In the genomic region with DNA sequence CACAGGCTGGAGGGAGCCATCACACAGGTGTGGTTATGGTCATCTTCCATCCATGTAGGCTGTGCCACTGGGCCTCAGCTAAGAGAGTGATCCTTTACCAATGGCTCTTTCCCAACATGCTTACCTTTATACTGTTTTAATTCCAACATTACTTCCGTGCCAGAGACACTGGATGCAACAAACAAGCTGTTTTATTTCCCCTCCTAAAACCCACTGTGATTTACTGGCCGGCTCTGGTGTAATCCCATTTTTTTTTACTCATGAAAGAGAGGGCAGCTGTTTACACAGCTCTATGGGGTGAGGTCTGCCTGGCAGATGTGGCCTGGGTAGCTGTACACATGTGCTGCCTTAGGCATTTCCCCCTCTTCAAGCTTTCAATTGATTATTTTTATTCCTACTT, we compare ENCODE assay signal across 21 cellular contexts.
"Had no signal": no experiment of that assay in that cellular context is flagged by ENCODE, and none has a peak within 500 bp of the region (broad histone marks: within the 10 kb centered on the region; RNA-seq: fewer than 3 reads in every experiment).

No MANE protein-coding gene starts in this region.

- H3K4me1 Mint-ChIP-seq: activated CD4-positive, alpha-beta T cell treated with anti-CD3 and anti-CD28 coated beads, Interleukin-2, amount 10 ng/mL, durations not matched to agents 7 days and 5 days; activated CD8-positive, alpha-beta memory T cell treated with anti-CD3 and anti-CD28 coated beads, Interleukin-2, amount 10 ng/mL, durations not matched to agents 7 days and 5 days; natural killer cell had no signal

- H3K4me3 ChIP-seq: heart left ventricle, lower lobe of right lung, prostate gland, right atrium auricular region, thyroid gland had no signal

- H3K4me3 Mint-ChIP-seq: activated CD4-positive, alpha-beta T cell treated with anti-CD3 and anti-CD28 coated beads, Interleukin-2, amount 10 ng/mL, durations not matched to agents 7 days and 5 days; activated CD8-positive, alpha-beta memory T cell treated with anti-CD3 and anti-CD28 coated beads, Interleukin-2, amount 10 ng/mL, durations not matched to agents 7 days and 5 days; activated CD8-positive, alpha-beta T cell treated with anti-CD3 and anti-CD28 coated beads for 36 hours; natural killer cell; stimulated activated naive CD8-positive, alpha-beta T cell treated with anti-CD3 and anti-CD28 coated beads, Interleukin-15, Interleukin-2, amounts not matched to agents 100 ng/mL and 50 ng/mL, for 24 hours; T-helper 2 cell treated with Interferon-gamma antibody and Interleukin-4, amounts not matched to agents 5 μg/mL and 100 μg/mL, for 36 hours had no signal

- H3K27ac Mint-ChIP-seq: activated CD4-positive, alpha-beta T cell treated with anti-CD3 and anti-CD28 coated beads, Interleukin-2, amount 10 ng/mL, durations not matched to agents 7 days and 5 days; activated CD8-positive, alpha-beta memory T cell treated with anti-CD3 and anti-CD28 coated beads, Interleukin-2, amount 10 ng/mL, durations not matched to agents 7 days and 5 days; activated CD8-positive, alpha-beta T cell treated with anti-CD3 and anti-CD28 coated beads for 36 hours; natural killer cell had no signal

- H3K9me3 ChIP-seq: heart left ventricle, lower lobe of right lung, prostate gland, right atrium auricular region, thyroid gland had no signal

- ATAC-seq: activated CD8-positive, alpha-beta memory T cell treated with anti-CD3 and anti-CD28 coated beads, Interleukin-2, amount 10 ng/mL, durations not matched to agents 7 days and 5 days; activated CD8-positive, alpha-beta T cell treated with anti-CD3 and anti-CD28 coated beads for 36 hours; heart left ventricle; left lobe of liver; lower lobe of right lung; natural killer cell had no signal

- H3K4me1 ChIP-seq: lower lobe of right lung, prostate gland had no signal

- H3K27me3 ChIP-seq: heart left ventricle, right atrium auricular region, thyroid gland had no signal

- H3K27me3 Mint-ChIP-seq: activated CD4-positive, alpha-beta T cell treated with anti-CD3 and anti-CD28 coated beads, Interleukin-2, amount 10 ng/mL, durations not matched to agents 7 days and 5 days; activated CD8-positive, alpha-beta memory T cell treated with anti-CD3 and anti-CD28 coated beads, Interleukin-2, amount 10 ng/mL, durations not matched to agents 7 days and 5 days; activated CD8-positive, alpha-beta T cell treated with anti-CD3 and anti-CD28 coated beads for 36 hours; stimulated activated naive CD8-positive, alpha-beta T cell treated with anti-CD3 and anti-CD28 coated beads, Interleukin-15, Interleukin-2, amounts not matched to agents 100 ng/mL and 50 ng/mL, for 24 hours had no signal

- H3K27ac ChIP-seq: epithelial cell of prostate, heart left ventricle, lower lobe of right lung, prostate gland, right atrium auricular region, thyroid gland, VCaP had no signal

- DNase-seq: activated CD4-positive, alpha-beta T cell treated with anti-CD3 and anti-CD28 coated beads, Interleukin-2, amount 10 ng/mL, durations not matched to agents 7 days and 5 days; activated CD4-positive, CD25-positive, alpha-beta regulatory T cell treated with anti-CD3 and anti-CD28 coated beads, Interleukin-2, amount 50 U/mL, for 72 hours; activated CD8-positive, alpha-beta memory T cell treated with anti-CD3 and anti-CD28 coated beads, Interleukin-2, amount 10 ng/mL, durations not matched to agents 7 days and 5 days; activated CD8-positive, alpha-beta T cell treated with anti-CD3 and anti-CD28 coated beads for 36 hours; activated naive CD4-positive, alpha-beta T cell; activated T-cell treated with anti-CD3 and anti-CD28 coated beads for 4 hours; heart left ventricle; lower lobe of right lung; mesendoderm; natural killer cell; stimulated activated CD4-positive, alpha-beta T cell treated with anti-CD3 and anti-CD28 coated beads, Interleukin-12 subunit alpha, Interleukin-12 subunit beta, amount 100 ng/mL, for 4 hours; stimulated activated CD4-positive, alpha-beta T cell treated with anti-CD3 and anti-CD28 coated beads, Interleukin-4, amount 100 ng/mL, for 4 hours; substantia nigra; thyroid gland had no signal

- H3K9me3 Mint-ChIP-seq: activated CD4-positive, alpha-beta T cell treated with anti-CD3 and anti-CD28 coated beads, Interleukin-2, amount 10 ng/mL, durations not matched to agents 7 days and 5 days; activated CD8-positive, alpha-beta T cell treated with anti-CD3 and anti-CD28 coated beads for 36 hours; natural killer cell; stimulated activated naive CD8-positive, alpha-beta T cell treated with anti-CD3 and anti-CD28 coated beads, Interleukin-15, Interleukin-2, amounts not matched to agents 100 ng/mL and 50 ng/mL, for 24 hours; T-helper 2 cell treated with Interferon-gamma antibody and Interleukin-4, amounts not matched to agents 5 μg/mL and 100 μg/mL, for 36 hours had no signal
